ENCODE assay signal across 1 cellular context in the genomic region with DNA sequence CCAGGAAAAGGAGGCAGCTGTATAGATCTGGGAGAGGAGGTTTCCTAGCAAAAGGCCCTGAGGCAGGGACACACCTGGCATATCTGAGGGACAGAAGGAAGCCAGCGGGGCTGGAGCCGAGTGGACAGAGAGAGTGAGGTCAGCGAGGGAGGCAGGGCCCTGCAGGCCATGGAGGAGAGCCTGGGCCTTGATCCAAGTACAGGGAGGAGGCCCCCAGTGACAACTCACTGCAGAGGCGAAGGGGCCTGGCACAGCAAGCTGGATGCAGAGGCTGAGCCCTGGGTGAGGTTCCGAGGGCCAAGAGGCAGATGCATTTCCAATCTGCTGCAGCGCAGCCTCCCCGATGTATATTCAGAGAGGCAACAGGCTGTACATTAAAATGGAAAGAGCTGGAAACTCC.
TF ChIP-seq lines count a peak whose summit lies in the region.

No MANE protein-coding gene starts in this region.

TF ChIP-seq in GM12878, 131 proteins besides CTCF, POLR2A, EP300 and RAD21 (continued from another document):
- TF ChIP-seq, protein P1, sequence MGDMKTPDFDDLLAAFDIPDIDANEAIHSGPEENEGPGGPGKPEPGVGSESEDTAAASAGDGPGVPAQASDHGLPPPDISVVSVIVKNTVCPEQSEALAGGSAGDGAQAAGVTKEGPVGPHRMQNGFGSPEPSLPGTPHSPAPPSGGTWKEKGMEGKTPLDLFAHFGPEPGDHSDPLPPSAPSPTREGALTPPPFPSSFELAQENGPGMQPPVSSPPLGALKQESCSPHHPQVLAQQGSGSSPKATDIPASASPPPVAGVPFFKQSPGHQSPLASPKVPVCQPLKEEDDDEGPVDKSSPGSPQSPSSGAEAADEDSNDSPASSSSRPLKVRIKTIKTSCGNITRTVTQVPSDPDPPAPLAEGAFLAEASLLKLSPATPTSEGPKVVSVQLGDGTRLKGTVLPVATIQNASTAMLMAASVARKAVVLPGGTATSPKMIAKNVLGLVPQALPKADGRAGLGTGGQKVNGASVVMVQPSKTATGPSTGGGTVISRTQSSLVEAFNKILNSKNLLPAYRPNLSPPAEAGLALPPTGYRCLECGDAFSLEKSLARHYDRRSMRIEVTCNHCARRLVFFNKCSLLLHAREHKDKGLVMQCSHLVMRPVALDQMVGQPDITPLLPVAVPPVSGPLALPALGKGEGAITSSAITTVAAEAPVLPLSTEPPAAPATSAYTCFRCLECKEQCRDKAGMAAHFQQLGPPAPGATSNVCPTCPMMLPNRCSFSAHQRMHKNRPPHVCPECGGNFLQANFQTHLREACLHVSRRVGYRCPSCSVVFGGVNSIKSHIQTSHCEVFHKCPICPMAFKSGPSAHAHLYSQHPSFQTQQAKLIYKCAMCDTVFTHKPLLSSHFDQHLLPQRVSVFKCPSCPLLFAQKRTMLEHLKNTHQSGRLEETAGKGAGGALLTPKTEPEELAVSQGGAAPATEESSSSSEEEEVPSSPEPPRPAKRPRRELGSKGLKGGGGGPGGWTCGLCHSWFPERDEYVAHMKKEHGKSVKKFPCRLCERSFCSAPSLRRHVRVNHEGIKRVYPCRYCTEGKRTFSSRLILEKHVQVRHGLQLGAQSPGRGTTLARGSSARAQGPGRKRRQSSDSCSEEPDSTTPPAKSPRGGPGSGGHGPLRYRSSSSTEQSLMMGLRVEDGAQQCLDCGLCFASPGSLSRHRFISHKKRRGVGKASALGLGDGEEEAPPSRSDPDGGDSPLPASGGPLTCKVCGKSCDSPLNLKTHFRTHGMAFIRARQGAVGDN (IDR thresholded peaks at IDR 0.05) = no peak
- TF ChIP-seq CBX3 (IDR thresholded peaks at IDR 0.05; ENCODE audit: borderline replicate concordance, low read depth) = no peak
- TF ChIP-seq IRF4 (IDR thresholded peaks at IDR 0.05; ENCODE audit: low read depth, low read length) = no peak
- no peak for TF ChIP-seq SMAD1 (IDR thresholded peaks at IDR 0.05; ENCODE audit: low read depth, partially characterized antibody)
- no peak for TF ChIP-seq MTA2 (IDR thresholded peaks at IDR 0.05; ENCODE audit: low read depth)
- no peak for TF ChIP-seq HDAC6 (IDR thresholded peaks at IDR 0.05; ENCODE audit: unreplicated experiment)
- no peak for TF ChIP-seq SMARCA5 (IDR thresholded peaks at IDR 0.05)
- no peak for TF ChIP-seq NBN (IDR thresholded peaks at IDR 0.05)
- no peak for TF ChIP-seq SUZ12 (IDR thresholded peaks at IDR 0.05; ENCODE audit: unreplicated experiment)
- no peak for TF ChIP-seq ZNF24 (IDR thresholded peaks at IDR 0.05)
- no peak for TF ChIP-seq ETV6 (conservative IDR thresholded peaks at IDR 0.05 in 1 of 2, IDR thresholded peaks at IDR 0.05 in 1 of 2; ENCODE audit: borderline replicate concordance in 1 of 2, low read depth in 1 of 2)
- TF ChIP-seq CHD2 (IDR thresholded peaks at IDR 0.05; ENCODE audit: borderline replicate concordance, low read depth, low read length) = no peak
